In the genomic region with DNA sequence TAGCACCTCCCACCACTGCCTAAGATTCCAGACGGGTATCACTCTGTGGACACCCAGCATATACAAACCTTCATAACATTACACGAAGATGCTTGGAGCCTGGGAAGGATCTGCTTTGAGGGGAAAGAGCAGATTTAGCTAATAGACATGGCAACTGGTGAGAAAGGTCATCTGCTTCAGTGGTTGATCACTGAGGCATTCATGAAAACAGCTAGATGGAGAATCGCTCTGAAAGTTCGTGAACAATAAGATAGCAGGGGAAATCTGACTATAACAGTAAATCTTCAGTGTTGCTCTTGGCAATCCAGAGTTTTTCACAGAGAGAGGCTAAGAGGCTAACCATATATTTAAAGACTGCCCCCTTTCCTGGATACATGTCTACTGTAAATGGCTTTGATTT, we compare ENCODE assay signal across 11 cellular contexts.
DNase-seq lines count a peak whose midpoint lies in the region; ATAC-seq, FAIRE-seq and TF ChIP-seq lines count a peak whose summit lies in the region.
"Had no signal": no experiment of that assay in that cellular context is flagged by ENCODE, and none has a peak within 500 bp of the region (broad histone marks: within the 10 kb centered on the region; RNA-seq: fewer than 3 reads in every experiment).

No MANE protein-coding gene starts in this region.

- peaks cover 23% of the 10 kb centered on the region for H3K4me1 ChIP-seq in CD8-positive, alpha-beta T cell (ENCODE audit: insufficient read depth, low read length)

- CTCF ChIA-PET in CD8-positive, alpha-beta T cell (lab: Charles Lee), result interaction anchor here (0.5 to 1.4 kb wide), 4 partner anchors 16 to 78 kb away, joined by 3 to 5 read pairs (median 4); no protein-coding TSS in a partner anchor

- no peaks in the 10 kb centered on the region for H3K27me3 Mint-ChIP-seq in CD8-positive, alpha-beta T cell (ENCODE audit: low read depth)
- no peaks in the 10 kb centered on the region for H3K27me3 Mint-ChIP-seq in T-helper 17 cell

- H3K36me3 Mint-ChIP-seq in CD8-positive, alpha-beta T cell, result peaks cover 7% of the 10 kb centered on the region
- H3K36me3 Mint-ChIP-seq in T-helper 17 cell (ENCODE audit: low read depth), result peaks cover 4% of the 10 kb centered on the region

- peak overlapping the region; percentile 41 for H3K27ac ChIP-seq in CD8-positive, alpha-beta T cell (ENCODE audit: low read depth, low read length)
- H3K27ac ChIP-seq in WERI-Rb-1, result no peak overlapping the region

- H3K4me1 Mint-ChIP-seq in CD8-positive, alpha-beta T cell (ENCODE audit: low read depth), result peaks cover 27% of the 10 kb centered on the region
- H3K4me1 Mint-ChIP-seq in T-helper 17 cell, result peaks cover 30% of the 10 kb centered on the region

- H3K36me3 ChIP-seq in CD8-positive, alpha-beta T cell (ENCODE audit: insufficient read depth, low read length), result no peaks in the 10 kb centered on the region
- H3K36me3 ChIP-seq in WERI-Rb-1, result no peaks in the 10 kb centered on the region

- peak overlapping the region; percentile 19 for H3K4me3 ChIP-seq in CD8-positive, alpha-beta T cell (ENCODE audit: low read depth, low read length)
- no peak overlapping the region for H3K4me3 ChIP-seq in WERI-Rb-1 (ENCODE audit: low read depth, low read length)

- H3K9me3 Mint-ChIP-seq in CD8-positive, alpha-beta T cell, result no peaks in the 10 kb centered on the region

- no peak for DNase-seq in CD8-positive, alpha-beta T cell
- DNase-seq in T-helper 17 cell, result no peak
- DNase-seq in GM19239 (ENCODE audit: insufficient read length, low spot score), result no peak
- DNase-seq in epidermal melanocyte (ENCODE audit: insufficient read length, low spot score), result no peak
- no peak for DNase-seq in WERI-Rb-1
- no peak for DNase-seq in HPDE6-E6E7 (ENCODE audit: extremely low spot score)
- DNase-seq: activated CD4-positive, alpha-beta T cell treated with anti-CD3 and anti-CD28 coated beads, Interleukin-2, amount 50 U/mL, for 4 hours; C1 segment of cervical spinal cord; MV-4-11 had no signal

- intact Hi-C loops in CD8-positive, alpha-beta T cell (cut with DNase I, micrococcal nuclease), result no loop called here

- ATAC-seq in CD8-positive, alpha-beta T cell, result no peak
- ATAC-seq in GM19351 (IDR thresholded peaks at IDR 0.05; ENCODE audit: unreplicated experiment) (peak; percentile 33), HG02943 (IDR thresholded peaks at IDR 0.05; ENCODE audit: low read depth, unreplicated experiment) (peak; percentile 25), T-helper 17 cell (no peak)

- H3K4me3 Mint-ChIP-seq in CD8-positive, alpha-beta T cell, result peak overlapping the region; percentile 64
- H3K4me3 Mint-ChIP-seq in T-helper 17 cell, result peak overlapping the region; percentile 72

- H3K27me3 ChIP-seq in CD8-positive, alpha-beta T cell (ENCODE audit: insufficient read depth, low read length), result no peaks in the 10 kb centered on the region
- H3K27me3 ChIP-seq in WERI-Rb-1 (ENCODE audit: insufficient read depth, low read depth, severe bottlenecking), result no peaks in the 10 kb centered on the region

- no peaks in the 10 kb centered on the region for H3K9me3 ChIP-seq in CD8-positive, alpha-beta T cell (ENCODE audit: low read length)
- no peaks in the 10 kb centered on the region for H3K9me3 ChIP-seq in T-helper 17 cell (ENCODE audit: control insufficient read depth, low read length, poor library complexity, severe bottlenecking)
- H3K9me3 ChIP-seq in WERI-Rb-1 (ENCODE audit: severe bottlenecking), result peaks cover 8% of the 10 kb centered on the region

- peak overlapping the region; percentile 87 for H3K27ac Mint-ChIP-seq in CD8-positive, alpha-beta T cell
- peak overlapping the region; percentile 69 for H3K27ac Mint-ChIP-seq in T-helper 17 cell

- no peak for FAIRE-seq in GM19239 (lab: Jason Lieb, UNC)

- TF ChIP-seq CTCF in CD8-positive, alpha-beta T cell (IDR thresholded peaks at IDR 0.05), result no peak
- no peak for TF ChIP-seq CTCF in WERI-Rb-1 (IDR thresholded peaks at IDR 0.05; ENCODE audit: low read depth, low read length)

- POLR2A ChIA-PET in CD8-positive, alpha-beta T cell (lab: Charles Lee), result interaction anchor here (0.9 to 1.5 kb wide), 5 partner anchors 10 to 159 kb away, joined by 3 to 4 read pairs (median 3); no protein-coding TSS in a partner anchor

Comparison
In these comparisons a context has a peak if more than half of its experiments do, and no peak if none do; other contexts are left out.
1. ATAC-seq: peak in GM19351 (single experiment) and HG02943 (single experiment); none in CD8-positive, alpha-beta T cell (single experiment) and T-helper 17 cell (single experiment).